ENCODE assay signal across 8 cellular contexts in genomic region chr17:43900858-43901754, GRCh38. TPM values are rescaled to one million over a fixed set of nuclear protein-coding genes. Genes with fewer than 3 reads are reported as not detected.
A peak's percentile ranks its signal among the peaks of the same experiment; 100 is the strongest.
DNase-seq lines count a peak whose midpoint lies in the region; ATAC-seq, FAIRE-seq and TF ChIP-seq lines count a peak whose summit lies in the region.

No MANE protein-coding gene starts in this region.

- H3K9ac ChIP-seq in GM12878 (ENCODE audit: control insufficient read depth, insufficient read depth, low read length) (no peak overlapping the region), mucosa of rectum (ENCODE audit: low read depth in 1 of 2, low read length in 2 of 2) (peak overlapping the region in 1 of 2 donors; percentile 47)

- no peaks in the 10 kb centered on the region for H3K79me2 ChIP-seq in ACC112 (ENCODE audit: control insufficient read depth, insufficient read depth, low read length, unreplicated experiment)
- H3K79me2 ChIP-seq in GM12878 (ENCODE audit: control insufficient read depth, insufficient read depth, low read length): no peaks in the 10 kb centered on the region

- CTCF ChIA-PET in GM12878 (lab: Yijun Ruan, JAX): no interaction called here

- SMC1A ChIA-PET in GM12878 (lab: Charles Lee; ENCODE audit: uncharacterized antibody, unreplicated experiment): no interaction called here

- peaks cover 45% of the 10 kb centered on the region for H3K27me3 Mint-ChIP-seq in HFFc6 (ENCODE audit: insufficient read depth)

- H4K20me1 ChIP-seq in GM12878 (ENCODE audit: control insufficient read depth, insufficient read depth): no peaks in the 10 kb centered on the region; the same call in 1 of the 2 replicates

- no peak for TF ChIP-seq EP300 in GM12878 (IDR thresholded peaks at IDR 0.05; ENCODE audit: borderline replicate concordance in 1 of 2, control insufficient read depth in 1 of 2, low read depth in 2 of 2, low read length in 2 of 2)

- H2AFZ ChIP-seq in ACC112 (ENCODE audit: low read length, unreplicated experiment): peak overlapping the region; percentile 28
- H2AFZ ChIP-seq in GM12878 (ENCODE audit: control insufficient read depth, low read depth, low read length): peak overlapping the region; percentile 44

- no peak overlapping the region for H3K27ac Mint-ChIP-seq in HFFc6

- H3K4me3 ChIP-seq in ACC112 (ENCODE audit: low read depth, low read length) (peak overlapping the region; percentile 78), GM12878 (no peak overlapping the region), mucosa of rectum (ENCODE audit: low read length in 2 of 2) (peak overlapping the region; percentile 53 to 57)

- H3K4me2 ChIP-seq in GM12878 (ENCODE audit: control insufficient read depth, insufficient read depth): peak overlapping the region; percentile 69; the same call in 1 of the 2 replicates

- H3K9me3 Mint-ChIP-seq in HFFc6: no peaks in the 10 kb centered on the region

- ATAC-seq in GM12878 (no peak), GM18505 (IDR thresholded peaks at IDR 0.05; ENCODE audit: unreplicated experiment) (no peak), HG02938 (IDR thresholded peaks at IDR 0.05; ENCODE audit: unreplicated experiment) (no peak)

- H3K36me3 ChIP-seq in ACC112 (ENCODE audit: insufficient read depth, low read length): no peaks in the 10 kb centered on the region
- no peaks in the 10 kb centered on the region for H3K36me3 ChIP-seq in GM12878 (ENCODE audit: control insufficient read depth in 2 of 2, insufficient read depth in 2 of 2, low read length in 1 of 2)
- no peaks in the 10 kb centered on the region for H3K36me3 ChIP-seq in mucosa of rectum (ENCODE audit: control insufficient read depth in 2 of 2, insufficient read depth in 2 of 2, low read length in 2 of 2)

- no peak for FAIRE-seq in GM12878 (lab: Jason Lieb, UNC)

- H3K27me3 ChIP-seq in ACC112 (ENCODE audit: insufficient read depth, low read length) (no peaks in the 10 kb centered on the region), GM12878 (replicated peaks in 1 of 2; ENCODE audit: control insufficient read depth in 2 of 2, insufficient read depth in 2 of 2, low read length in 1 of 2) (peaks cover 7% of the 10 kb centered on the region in 2 experiments; a peak in 3 of 4 replicates), mucosa of rectum (ENCODE audit: control insufficient read depth in 2 of 2, insufficient read depth in 2 of 2, low read length in 2 of 2) (peaks cover 22 to 24% of the 10 kb centered on the region in 2 donors)

- no TSS peak for BruUV-seq in GM12878 (replicated peaks; lab: Mats Ljungman, UMichigan)

- H3K9me3 ChIP-seq in GM12878 (replicated peaks; ENCODE audit: control insufficient read depth, insufficient read depth, low read length) (no peaks in the 10 kb centered on the region), mucosa of rectum (ENCODE audit: control insufficient read depth in 2 of 2, low read length in 2 of 2) (no peaks in the 10 kb centered on the region)

- in situ Hi-C loops in GM12878 (cut with MboI): no loop called here

- peaks cover 12% of the 10 kb centered on the region for H3K4me1 Mint-ChIP-seq in HFFc6 (ENCODE audit: low read depth)

- intact Hi-C loops in GM12878 (cut with micrococcal nuclease; ENCODE audit: unreplicated experiment): no loop called here

- RAD21 ChIA-PET in GM12878 (lab: Charles Lee; ENCODE audit: unreplicated experiment): no interaction called here

- H3K36me3 Mint-ChIP-seq in HFFc6 (ENCODE audit: low read depth): no peaks in the 10 kb centered on the region

- DNase-seq in HFFc6 (no peak), GM12878 (ENCODE audit: low read depth, low spot score) (no peak), glomerular visceral epithelial cell (ENCODE audit: extremely low spot score) (no peak), AG20443 (ENCODE audit: low spot score) (no peak)

- H3K4me1 ChIP-seq in ACC112 (ENCODE audit: control insufficient read depth, insufficient read depth, low read length, unreplicated experiment) (peaks cover 13% of the 10 kb centered on the region), GM12878 (ENCODE audit: control insufficient read depth, insufficient read depth, low read length) (0 out of 2 replicates have a peak, but pooled peaks cover 5% of the 10 kb centered on the region), mucosa of rectum (ENCODE audit: control insufficient read depth in 2 of 2, insufficient read depth in 2 of 2, low read length in 2 of 2) (peaks cover 8 to 10% of the 10 kb centered on the region in 2 donors)

- no peak for TF ChIP-seq CTCF in HFFc6 (IDR thresholded peaks at IDR 0.05)
- no peak for TF ChIP-seq CTCF in GM12878 (IDR thresholded peaks at IDR 0.05 in 2 of 3, conservative IDR thresholded peaks at IDR 0.05 in 1 of 3; ENCODE audit: control insufficient read depth in 2 of 3, extremely low read depth in 1 of 3, insufficient read depth in 1 of 3, low read depth in 3 of 3, low read length in 3 of 3)

- POLR2A ChIA-PET in GM12878 (lab: Charles Lee): no interaction called here

- peak overlapping the region; percentile 76 for H3K4me3 Mint-ChIP-seq in HFFc6

- 22% methylated on average over 12 of the region's 13 CpGs for WGBS in GM12878 (ENCODE audit: insufficient coverage, insufficient replicate concordance, low lambda C conversion rate, missing lambda C conversion rate)

- no peak overlapping the region for H3K27ac ChIP-seq in ACC112 (ENCODE audit: low read depth, low read length)
- no peak overlapping the region for H3K27ac ChIP-seq in GM12878 (ENCODE audit: control insufficient read depth, insufficient read depth)
- H3K27ac ChIP-seq in mucosa of rectum (ENCODE audit: low read depth in 2 of 2, low read length in 2 of 2): no peak overlapping the region

- no peak for TF ChIP-seq RAD21 in GM12878 (IDR thresholded peaks at IDR 0.05; ENCODE audit: insufficient read depth, low read depth, low read length)

- TF ChIP-seq POLR2A in GM12878 (IDR thresholded peaks at IDR 0.05; ENCODE audit: low read depth, low read length) (no peak), GM18505 (IDR thresholded peaks at IDR 0.05; ENCODE audit: borderline replicate concordance, extremely low read depth, insufficient read depth, insufficient read length) (no peak)

RNA-seq across cellular contexts. Expression of gene MPP2, which starts 6.2 kb away (rescaled TPM):
- total RNA-seq in HFFc6 (2021; fragmentation: NEBNext Ultra II Directional; extraction: Animal tissue kit (Norgen Biotek cat#: 25700)): 1 to 10 TPM in 3 of 6 experiments, under 1 TPM in 3; 0.62 to 1.3 (median 1.0) TPM
- 0.52 TPM in 1 of 2 replicates, not detected in the other for total RNA-seq in GM12878 (2013; cell fraction: nucleolus; rRNA removed)
- total RNA-seq in GM12878 (2014; rRNA removed) (0.11 and 0.16 TPM in 2 replicates), GM12878 (2014; rRNA removed; fragmentation: Illumina TruSeq; extraction: Trizol) (0.14 and 0.18 TPM in 2 replicates), GM12878 (2021) (0.21 and 0.56 TPM in 2 replicates)
- 0.05 TPM for polyA plus RNA-seq in GM12878 (2011; ENCODE audit: low read depth)
- polyA plus RNA-seq in GM12878 (2011; rRNA removed) (0.07 and 0.23 TPM in 2 replicates), GM12878 (2014; fragmentation: Illumina TruSeq; extraction: Trizol) (0.22 TPM in 1 of 2 replicates, not detected in the other), GM12878 (2014; fragmentation: Nextera tagmentation; extraction: Ambion mirVana) (under 1 TPM in 1 of 2 experiments, not detected in 1; 0.02 TPM), GM12878 (2014; rRNA removed) (0.12 and 0.13 TPM in 2 replicates), GM12878 (2016; fragmentation: Nextera tagmentation; extraction: Ambion mirVana) (under 1 TPM in 1 of 2 experiments, not detected in 1; 0.11 TPM)
- polyA plus RNA-seq in GM12878 (2011; cell fraction: cytosol; rRNA removed): 0.07 and 0.13 TPM in 2 replicates
- 0.19 and 0.21 TPM in 2 replicates for polyA plus RNA-seq in GM12878 (2011; cell fraction: nucleus; rRNA removed)
- polyA plus RNA-seq in GM12878 (2012): 0.20 and 0.65 TPM in 2 replicates
- polyA minus RNA-seq in GM12878 (2011; rRNA and poly(A)+ RNA removed): 0.29 and 0.52 TPM in 2 replicates
- 0.67 TPM in 1 of 2 replicates, not detected in the other for polyA minus RNA-seq in GM12878 (2011; cell fraction: cytosol; rRNA and poly(A)+ RNA removed)
- polyA minus RNA-seq in GM12878 (2011; cell fraction: nucleus; rRNA and poly(A)+ RNA removed): 0.36 and 0.38 TPM in 2 replicates

RNA-seq across cellular contexts. Expression of gene PPY, which starts 41.2 kb away (rescaled TPM):
- total RNA-seq in HFFc6 (2021; fragmentation: NEBNext Ultra II Directional; extraction: Animal tissue kit (Norgen Biotek cat#: 25700)): not detected
- total RNA-seq in GM12878 (2013; cell fraction: nucleolus; rRNA removed): not detected in 2 replicates
- total RNA-seq in GM12878 (2014; rRNA removed) (not detected in 2 replicates), GM12878 (2014; rRNA removed; fragmentation: Illumina TruSeq; extraction: Trizol) (not detected in 2 replicates), GM12878 (2021) (not detected in 2 replicates)
- not detected for polyA plus RNA-seq in GM12878 (2011; ENCODE audit: low read depth)
- polyA plus RNA-seq in GM12878 (2011; rRNA removed) (not detected in 2 replicates), GM12878 (2014; fragmentation: Illumina TruSeq; extraction: Trizol) (not detected in 2 replicates), GM12878 (2014; fragmentation: Nextera tagmentation; extraction: Ambion mirVana) (not detected), GM12878 (2014; rRNA removed) (not detected in 2 replicates), GM12878 (2016; fragmentation: Nextera tagmentation; extraction: Ambion mirVana) (under 1 TPM in 1 of 2 experiments, not detected in 1; 0.91 TPM)
- 0.25 TPM in 1 of 2 replicates, not detected in the other for polyA plus RNA-seq in GM12878 (2011; cell fraction: cytosol; rRNA removed)
- polyA plus RNA-seq in GM12878 (2011; cell fraction: nucleus; rRNA removed): not detected in 2 replicates
- polyA plus RNA-seq in GM12878 (2012): not detected in 2 replicates
- not detected in 2 replicates for polyA minus RNA-seq in GM12878 (2011; rRNA and poly(A)+ RNA removed)
- not detected in 2 replicates for polyA minus RNA-seq in GM12878 (2011; cell fraction: cytosol; rRNA and poly(A)+ RNA removed)
- polyA minus RNA-seq in GM12878 (2011; cell fraction: nucleus; rRNA and poly(A)+ RNA removed): not detected in 2 replicates

RNA-seq across cellular contexts. Expression of gene PYY, which starts 52.6 kb away (rescaled TPM):
- total RNA-seq in HFFc6 (2021; fragmentation: NEBNext Ultra II Directional; extraction: Animal tissue kit (Norgen Biotek cat#: 25700)): under 1 TPM in 1 of 6 experiments, not detected in 5; 0.43 TPM
- not detected in 2 replicates for total RNA-seq in GM12878 (2013; cell fraction: nucleolus; rRNA removed)
- total RNA-seq in GM12878 (2014; rRNA removed): not detected in 2 replicates
- not detected in 2 replicates for total RNA-seq in GM12878 (2014; rRNA removed; fragmentation: Illumina TruSeq; extraction: Trizol)
- total RNA-seq in GM12878 (2021): not detected in 2 replicates
- polyA plus RNA-seq in GM12878 (2011; ENCODE audit: low read depth): not detected
- 0.07 TPM in 1 of 2 replicates, not detected in the other for polyA plus RNA-seq in GM12878 (2011; rRNA removed)
- polyA plus RNA-seq in GM12878 (2011; cell fraction: cytosol; rRNA removed): not detected in 2 replicates
- polyA plus RNA-seq in GM12878 (2011; cell fraction: nucleus; rRNA removed): 0.21 TPM in 1 of 2 replicates, not detected in the other
- polyA plus RNA-seq in GM12878 (2012): 0.11 TPM in 1 of 2 replicates, not detected in the other
- polyA plus RNA-seq in GM12878 (2014; fragmentation: Illumina TruSeq; extraction: Trizol): not detected in 2 replicates
- polyA plus RNA-seq in GM12878 (2014; fragmentation: Nextera tagmentation; extraction: Ambion mirVana): not detected
- polyA plus RNA-seq in GM12878 (2014; rRNA removed): 0.18 TPM in 1 of 2 replicates, not detected in the other
- polyA plus RNA-seq in GM12878 (2016; fragmentation: Nextera tagmentation; extraction: Ambion mirVana): not detected
- not detected in 2 replicates for polyA minus RNA-seq in GM12878 (2011; rRNA and poly(A)+ RNA removed)
- not detected in 2 replicates for polyA minus RNA-seq in GM12878 (2011; cell fraction: cytosol; rRNA and poly(A)+ RNA removed)
- polyA minus RNA-seq in GM12878 (2011; cell fraction: nucleus; rRNA and poly(A)+ RNA removed): not detected in 2 replicates

RNA-seq across cellular contexts. Expression of gene CD300LG, which starts 54.1 kb away (rescaled TPM):
- total RNA-seq in HFFc6 (2021; fragmentation: NEBNext Ultra II Directional; extraction: Animal tissue kit (Norgen Biotek cat#: 25700)): not detected
- not detected in 2 replicates for total RNA-seq in GM12878 (2013; cell fraction: nucleolus; rRNA removed)
- not detected in 2 replicates for total RNA-seq in GM12878 (2014; rRNA removed)
- not detected in 2 replicates for total RNA-seq in GM12878 (2014; rRNA removed; fragmentation: Illumina TruSeq; extraction: Trizol)
- total RNA-seq in GM12878 (2021): not detected in 2 replicates
- polyA plus RNA-seq in GM12878 (2011; ENCODE audit: low read depth): not detected
- polyA plus RNA-seq in GM12878 (2011; rRNA removed): not detected in 2 replicates
- 0.01 TPM in 1 of 2 replicates, not detected in the other for polyA plus RNA-seq in GM12878 (2011; cell fraction: cytosol; rRNA removed)
- polyA plus RNA-seq in GM12878 (2011; cell fraction: nucleus; rRNA removed): not detected in 2 replicates
- polyA plus RNA-seq in GM12878 (2012): not detected in 2 replicates
- polyA plus RNA-seq in GM12878 (2014; fragmentation: Illumina TruSeq; extraction: Trizol): not detected in 2 replicates
- not detected for polyA plus RNA-seq in GM12878 (2014; fragmentation: Nextera tagmentation; extraction: Ambion mirVana)
- polyA plus RNA-seq in GM12878 (2014; rRNA removed): not detected in 2 replicates
- polyA plus RNA-seq in GM12878 (2016; fragmentation: Nextera tagmentation; extraction: Ambion mirVana): not detected
- polyA minus RNA-seq in GM12878 (2011; rRNA and poly(A)+ RNA removed): not detected in 2 replicates
- polyA minus RNA-seq in GM12878 (2011; cell fraction: cytosol; rRNA and poly(A)+ RNA removed): not detected in 2 replicates
- not detected in 2 replicates for polyA minus RNA-seq in GM12878 (2011; cell fraction: nucleus; rRNA and poly(A)+ RNA removed)
